Comparison of ENCODE assay signal across 38 cellular contexts in the genomic region with DNA sequence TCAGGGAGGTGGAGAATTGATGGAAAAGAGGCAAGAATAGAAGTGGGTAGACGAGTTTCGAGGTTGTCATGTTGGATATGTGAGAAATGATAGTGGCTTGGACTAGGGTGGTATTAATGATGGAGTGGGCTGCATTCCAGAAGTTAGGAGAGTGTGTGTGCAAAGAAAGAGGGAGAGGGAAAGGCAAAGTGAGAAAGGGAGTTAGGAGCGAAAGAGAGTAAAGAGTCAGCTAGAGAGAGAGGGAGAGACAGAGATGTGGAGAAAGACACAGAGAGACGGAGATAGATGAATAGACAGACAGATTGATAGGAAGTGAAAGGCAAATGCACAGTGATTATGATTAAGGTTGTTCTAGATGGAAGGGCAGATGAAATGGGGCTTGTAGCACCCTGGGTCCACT. TPM values are rescaled to one million over a fixed set of nuclear protein-coding genes. Genes with fewer than 3 reads are reported as not detected.
"Had no signal": no experiment of that assay in that cellular context is flagged by ENCODE, and none has a peak within 500 bp of the region (broad histone marks: within the 10 kb centered on the region; RNA-seq: fewer than 3 reads in every experiment).

No MANE protein-coding gene starts in this region.

- H3K9me3 ChIP-seq: MG63 had no signal

- DNase-seq: Karpas-422, Kasumi-1, MG63, MM.1S, MV-4-11, NCI-H1048, NCI-H1092, NCI-H1092 treated with DMSO at 0.1 percent for 48 hours, NCI-H1105, NCI-H1105 treated with DMSO at 0.1 percent for 48 hours, NCI-H1417, NCI-H1417 treated with DMSO at 0.1 percent for 48 hours, NCI-H1436, NCI-H1436 treated with DMSO at 0.1 percent for 48 hours, NCI-H146, NCI-H1694, NCI-H1694 treated with DMSO at 0.1 percent for 48 hours, NCI-H187, NCI-H187 treated with DMSO at 0.1 percent for 48 hours, NCI-H1930, NCI-H2029, NCI-H2029 treated with DMSO at 0.1 percent for 48 hours, NCI-H2081, NCI-H2081 treated with DMSO at 0.1 percent for 48 hours, NCI-H2107, NCI-H2171, NCI-H2171 treated with DMSO at 0.1 percent for 48 hours, NCI-H2227 treated with DMSO at 0.1 percent for 48 hours, NCI-H226, NCI-H345, NCI-H446, NCI-H446 treated with DMSO at 0.1 percent for 48 hours, NCI-H510A, NCI-H510A treated with DMSO at 0.1 percent for 48 hours had no signal

- H3K4me3 ChIP-seq: MG63 had no signal

- H3K36me3 ChIP-seq: MG63 had no signal

RNA-seq across cellular contexts. Expression of gene GPR139, which starts 5.4 kb away (rescaled TPM):
- total RNA-seq: LHCN-M2, M059J, MCF 10A, NCI-H460 had no signal
